ENCODE assay signal across 26 cellular contexts in genomic region chr18:10439898-10440297, GRCh38. TPM values are rescaled to one million over a fixed set of nuclear protein-coding genes. Genes with fewer than 3 reads are reported as not detected.
"Had no signal": no experiment of that assay in that cellular context is flagged by ENCODE, and none has a peak within 500 bp of the region (broad histone marks: within the 10 kb centered on the region; RNA-seq: fewer than 3 reads in every experiment).

No MANE protein-coding gene starts in this region.

- H3K9me3 ChIP-seq: esophagus squamous epithelium, gastroesophageal sphincter, heart left ventricle had no signal

- H3K9me3 Mint-ChIP-seq: memory B cell had no signal

- FAIRE-seq: colon, endothelial cell of umbilical vein, kidney had no signal

- H3K36me3 ChIP-seq: esophagus squamous epithelium, gastroesophageal sphincter, heart left ventricle had no signal

- DNase-seq: dermis blood vessel endothelial cell; dorsolateral prefrontal cortex; effector CD4-positive, alpha-beta T cell; effector memory CD4-positive, alpha-beta T cell; esophagus squamous epithelium; foreskin fibroblast; foreskin melanocyte; heart left ventricle; hypothalamus; immature natural killer cell; islet precursor cell; kidney; kidney glomerular epithelial cell; left colon; left ventricle myocardium superior; mammary epithelial cell; midbrain had no signal

- H3K4me1 ChIP-seq: heart left ventricle had no signal

- H3K27ac ChIP-seq: coronary artery, esophagus squamous epithelium, gastroesophageal sphincter, heart left ventricle, hepatocyte had no signal

- ATAC-seq: gastroesophageal sphincter, heart left ventricle, left colon, left lobe of liver, left ventricle myocardium superior had no signal

- H3K36me3 Mint-ChIP-seq: immature natural killer cell, memory B cell had no signal

- H3K4me3 Mint-ChIP-seq: immature natural killer cell, memory B cell had no signal

- H3K79me2 ChIP-seq: hepatocyte had no signal

- H3K27me3 ChIP-seq: dorsolateral prefrontal cortex, esophagus squamous epithelium, heart left ventricle, hepatocyte had no signal

- H3K4me1 Mint-ChIP-seq: immature natural killer cell had no signal

- H3K4me2 ChIP-seq: hepatocyte had no signal

- H3K27ac Mint-ChIP-seq: immature natural killer cell, memory B cell had no signal

- H2AFZ ChIP-seq: hepatocyte had no signal

- H3K4me3 ChIP-seq: coronary artery, dorsolateral prefrontal cortex, esophagus squamous epithelium, gastroesophageal sphincter, heart left ventricle, hepatocyte, lung had no signal

RNA-seq across cellular contexts. Expression of gene APCDD1, which starts 14.5 kb away (rescaled TPM):
- total RNA-seq: epithelial cell of proximal tubule had no signal
